Comparison of ENCODE assay signal across 8 cellular contexts in genomic region chr7:99379043-99379577, GRCh38. TPM values are rescaled to one million over a fixed set of nuclear protein-coding genes. Genes with fewer than 3 reads are reported as not detected.
A peak's percentile ranks its signal among the peaks of the same experiment; 100 is the strongest.
DNase-seq lines count a peak whose midpoint lies in the region; ATAC-seq and TF ChIP-seq lines count a peak whose summit lies in the region.

No MANE protein-coding gene starts in this region.

- ATAC-seq in GM18517 (IDR thresholded peaks at IDR 0.05; ENCODE audit: unreplicated experiment), result no peak

- no peak for TF ChIP-seq CTCF in GM10266 (IDR thresholded peaks at IDR 0.05; ENCODE audit: control insufficient read depth, insufficient read depth, low read depth, missing control alignments)

- DNase-seq in GM10266 (ENCODE audit: extremely low spot score), result peak; percentile 56
- DNase-seq in NCI-H460 (ENCODE audit: extremely low read depth, low read depth), result peak; percentile 48
- DNase-seq in activated T-helper 9 cell treated with anti-CD3 and anti-CD28 coated beads, Interleukin-2, amount 50 U/mL, for 16 hours (ENCODE audit: low read depth), result peak; percentile 40
- DNase-seq in foreskin melanocyte, result peak; percentile 67
- DNase-seq in pons (ENCODE audit: low spot score), result peak; percentile 70
- no peak for DNase-seq in NCI-H2107 treated with DMSO at 0.1 percent for 48 hours (lab: John Stamatoyannopoulos, UW; ENCODE audit: unreplicated experiment)
- DNase-seq in NCI-H187 (lab: John Stamatoyannopoulos, UW), result no peak

RNA-seq across cellular contexts. Expression of gene ARPC1B, which starts 4.6 kb away (rescaled TPM):
- total RNA-seq in NCI-H460 (2014; rRNA removed; shearing (Covaris generic)), result 236 and 247 TPM in 2 replicates
- 441 and 460 TPM in 2 replicates for polyA plus RNA-seq in NCI-H460 (2014; cell fraction: nucleus; rRNA removed)

RNA-seq across cellular contexts. Expression of gene PDAP1, which starts 29.3 kb away (rescaled TPM):
- total RNA-seq in NCI-H460 (2014; rRNA removed; shearing (Covaris generic)), result 67.2 and 72.1 TPM in 2 replicates
- 109 and 115 TPM in 2 replicates for polyA plus RNA-seq in NCI-H460 (2014; cell fraction: nucleus; rRNA removed)

RNA-seq across cellular contexts. Expression of gene BUD31, which starts 29.7 kb away (rescaled TPM):
- 211 and 220 TPM in 2 replicates for total RNA-seq in NCI-H460 (2014; rRNA removed; shearing (Covaris generic))
- polyA plus RNA-seq in NCI-H460 (2014; cell fraction: nucleus; rRNA removed), result 68.1 and 90.7 TPM in 2 replicates

RNA-seq across cellular contexts. Expression of gene ARPC1A, which starts 53.4 kb away (rescaled TPM):
- total RNA-seq in NCI-H460 (2014; rRNA removed; shearing (Covaris generic)), result 162 and 177 TPM in 2 replicates
- polyA plus RNA-seq in NCI-H460 (2014; cell fraction: nucleus; rRNA removed), result 167 and 168 TPM in 2 replicates

RNA-seq across cellular contexts. Expression of gene PTCD1, which starts 59.5 kb away (rescaled TPM):
- 6.1 and 6.4 TPM in 2 replicates for total RNA-seq in NCI-H460 (2014; rRNA removed; shearing (Covaris generic))
- 10.6 and 13.8 TPM in 2 replicates for polyA plus RNA-seq in NCI-H460 (2014; cell fraction: nucleus; rRNA removed)

Comparison
In these comparisons a context has a peak if more than half of its experiments do, and no peak if none do; other contexts are left out.
1. DNase-seq: peak in GM10266 (single experiment), NCI-H460 (single experiment), activated T-helper 9 cell treated with anti-CD3 and anti-CD28 coated beads, Interleukin-2, amount 50 U/mL, for 16 hours (single experiment), foreskin melanocyte (single experiment) and pons (single experiment); none in NCI-H2107 treated with DMSO at 0.1 percent for 48 hours (single experiment) and NCI-H187 (0 of 2).